ENCODE assay signal across 1 cellular context in the genomic region with DNA sequence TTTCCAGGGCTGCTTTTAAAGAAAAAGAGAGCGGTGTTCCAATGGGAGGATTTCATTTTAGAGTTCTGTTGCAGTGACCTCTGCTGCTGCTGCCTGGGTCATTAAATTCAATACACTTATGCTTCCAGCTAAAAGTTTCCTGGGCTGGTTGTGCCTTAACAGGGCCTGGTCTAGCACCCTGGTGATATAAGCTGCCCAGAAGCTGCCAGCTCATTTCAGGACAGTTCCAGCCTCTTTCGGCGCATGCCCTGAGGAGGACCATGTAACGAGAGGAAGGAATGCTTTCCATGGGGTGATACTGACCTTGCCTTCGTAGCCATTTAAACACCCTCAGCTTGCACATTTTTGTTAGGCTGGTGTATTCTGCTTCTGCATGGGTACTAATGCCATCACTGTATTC.
TF ChIP-seq lines count a peak whose summit lies in the region.

No MANE protein-coding gene starts in this region.

TF ChIP-seq in H1, 55 proteins besides CTCF, POLR2A, EP300 and RAD21 (continued from another document):
- no peak for TF ChIP-seq FOSL1 (IDR thresholded peaks at IDR 0.05; ENCODE audit: insufficient read depth, low read depth, low read length)
- no peak for TF ChIP-seq TBP (IDR thresholded peaks at IDR 0.05; ENCODE audit: low read depth, low read length)
- TF ChIP-seq BACH1 (IDR thresholded peaks at IDR 0.05; ENCODE audit: low read length): no peak
